ENCODE assay signal across 8 cellular contexts in the genomic region with DNA sequence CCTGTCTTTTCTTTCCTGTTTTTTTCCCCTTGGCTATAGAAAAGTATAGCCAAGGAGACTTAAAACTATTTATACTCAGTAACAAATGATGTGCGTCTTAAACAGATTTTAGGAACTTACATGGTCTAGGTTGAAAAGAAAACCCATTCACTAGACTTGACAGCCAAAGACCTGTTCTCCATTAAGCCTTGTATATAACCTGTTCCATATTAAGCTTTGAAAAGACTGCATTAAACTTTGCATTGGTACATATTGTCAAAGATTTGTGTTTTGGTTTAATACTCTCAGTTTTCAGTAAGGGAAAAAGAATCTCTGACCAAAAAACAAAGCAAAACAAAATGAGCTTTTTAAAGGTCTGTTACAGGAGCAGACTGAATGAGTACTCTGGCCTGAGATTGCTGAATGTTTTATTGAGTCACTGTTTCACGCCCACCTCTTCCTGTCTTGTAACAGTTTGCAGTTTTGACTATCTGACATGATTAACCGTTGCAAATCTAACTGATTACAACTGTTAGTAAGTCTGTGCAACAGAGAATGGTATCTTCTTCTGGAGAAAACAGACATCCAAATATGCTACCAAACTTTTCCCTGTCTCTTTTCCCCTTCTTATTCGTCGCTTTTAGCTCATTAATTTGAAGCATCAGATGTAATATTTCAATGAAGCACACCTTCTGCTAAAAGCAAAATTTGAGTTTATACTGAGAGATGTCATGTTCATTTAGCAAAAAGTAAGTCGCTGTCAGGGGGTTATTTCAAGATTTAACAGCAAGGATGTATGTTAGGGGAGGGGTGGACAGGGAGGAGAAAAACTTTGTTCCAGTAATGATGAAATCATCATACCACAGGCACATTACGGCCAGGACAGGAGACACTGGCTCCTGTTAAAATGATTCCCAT.
DNase-seq lines count a peak whose midpoint lies in the region; ATAC-seq and TF ChIP-seq lines count a peak whose summit lies in the region.

No MANE protein-coding gene starts in this region.

- no peaks in the 10 kb centered on the region for H3K9me3 ChIP-seq in RWPE2 (ENCODE audit: severe bottlenecking)
- no peaks in the 10 kb centered on the region for H3K9me3 ChIP-seq in effector memory CD4-positive, alpha-beta T cell (ENCODE audit: control insufficient read depth, low read length)

- no peak overlapping the region for H3K4me3 ChIP-seq in RWPE2 (ENCODE audit: severe bottlenecking)
- no peak overlapping the region for H3K4me3 ChIP-seq in effector memory CD4-positive, alpha-beta T cell (ENCODE audit: insufficient read depth, low read depth, low read length, poor library complexity, severe bottlenecking)
- no peak overlapping the region for H3K4me3 ChIP-seq in skin epidermis

- peaks cover 65% of the 10 kb centered on the region for H3K4me1 ChIP-seq in RWPE2 (ENCODE audit: insufficient read depth, poor library complexity, severe bottlenecking)
- H3K4me1 ChIP-seq in effector memory CD4-positive, alpha-beta T cell (ENCODE audit: control insufficient read depth, insufficient read depth, low read length, poor library complexity, severe bottlenecking): peaks cover 46% of the 10 kb centered on the region

- H3K27ac ChIP-seq in RWPE2 (ENCODE audit: poor library complexity, severe bottlenecking) (peak overlapping the region; percentile 88), skin epidermis (peak overlapping the region in 15 of 21 experiments; percentile 3 to 73 (median 41))
- H3K27ac ChIP-seq in effector memory CD4-positive, alpha-beta T cell (ENCODE audit: insufficient read depth, low read length, poor library complexity, severe bottlenecking): peak overlapping the region; percentile 24

- DNase-seq in activated CD4-positive, CD25-positive, alpha-beta regulatory T cell treated with anti-CD3 and anti-CD28 coated beads, Interleukin-2, amount 50 U/mL, for 72 hours: no peak
- DNase-seq in RWPE2 (ENCODE audit: low spot score) (no peak), DMS153 treated with DMSO at 0.1 percent for 48 hours (lab: John Stamatoyannopoulos, UW; ENCODE audit: unreplicated experiment) (no peak)
- no peak for DNase-seq in effector memory CD4-positive, alpha-beta T cell

- no peak for TF ChIP-seq CTCF in RWPE2 (IDR thresholded peaks at IDR 0.05; ENCODE audit: poor library complexity, severe bottlenecking)

- H3K36me3 ChIP-seq in RWPE2 (ENCODE audit: low read depth): peaks cover 46% of the 10 kb centered on the region
- H3K36me3 ChIP-seq in effector memory CD4-positive, alpha-beta T cell (ENCODE audit: control insufficient read depth, insufficient read depth, low read length): no peaks in the 10 kb centered on the region

- ATAC-seq in activated CD4-positive, CD25-positive, alpha-beta regulatory T cell treated with anti-CD3 and anti-CD28 coated beads, Interleukin-2, amount 50 U/mL, for 24 hours: peak; percentile 93 to 95
- ATAC-seq in RWPE2 (ENCODE audit: low read depth): peak; percentile 81
- no peak for ATAC-seq in GM19324 (IDR thresholded peaks at IDR 0.05; ENCODE audit: low FRiP score, unreplicated experiment)
- no peak for ATAC-seq in GM21737 (IDR thresholded peaks at IDR 0.05; ENCODE audit: unreplicated experiment)

- no peaks in the 10 kb centered on the region for H3K27me3 ChIP-seq in RWPE2 (ENCODE audit: insufficient read depth, poor library complexity, severe bottlenecking)
- no peaks in the 10 kb centered on the region for H3K27me3 ChIP-seq in effector memory CD4-positive, alpha-beta T cell (replicated peaks; ENCODE audit: control insufficient read depth, insufficient read depth, low read length, poor library complexity, severe bottlenecking)

Comparison
In these comparisons a context has a peak if more than half of its experiments do, and no peak if none do; other contexts are left out.
1. ATAC-seq: peak in activated CD4-positive, CD25-positive, alpha-beta regulatory T cell treated with anti-CD3 and anti-CD28 coated beads, Interleukin-2, amount 50 U/mL, for 24 hours (2 of 2) and RWPE2 (single experiment); none in GM19324 (single experiment) and GM21737 (single experiment).
2. H3K27ac ChIP-seq: peak in every context shown above with its lines; median percentile 88 in RWPE2; 41 in skin epidermis; 24 in effector memory CD4-positive, alpha-beta T cell.